ENCODE assay signal across 1 cellular context in genomic region chr3:11698326-11699082, GRCh38.
TF ChIP-seq lines count a peak whose summit lies in the region.

No MANE protein-coding gene starts in this region.

TF ChIP-seq in IMR-90, 13 proteins besides CTCF, POLR2A, EP300 and RAD21 (continued from another document):
- TF ChIP-seq MXI1 (IDR thresholded peaks at IDR 0.05; ENCODE audit: borderline replicate concordance, low read depth, low read length) (no peak), FOS (IDR thresholded peaks at IDR 0.05; ENCODE audit: low read depth, low read length) (no peak), RCOR1 (IDR thresholded peaks at IDR 0.05; ENCODE audit: insufficient replicate concordance, low read length) (no peak)
